20 cellular contexts compared by ENCODE assay signal in the genomic region with DNA sequence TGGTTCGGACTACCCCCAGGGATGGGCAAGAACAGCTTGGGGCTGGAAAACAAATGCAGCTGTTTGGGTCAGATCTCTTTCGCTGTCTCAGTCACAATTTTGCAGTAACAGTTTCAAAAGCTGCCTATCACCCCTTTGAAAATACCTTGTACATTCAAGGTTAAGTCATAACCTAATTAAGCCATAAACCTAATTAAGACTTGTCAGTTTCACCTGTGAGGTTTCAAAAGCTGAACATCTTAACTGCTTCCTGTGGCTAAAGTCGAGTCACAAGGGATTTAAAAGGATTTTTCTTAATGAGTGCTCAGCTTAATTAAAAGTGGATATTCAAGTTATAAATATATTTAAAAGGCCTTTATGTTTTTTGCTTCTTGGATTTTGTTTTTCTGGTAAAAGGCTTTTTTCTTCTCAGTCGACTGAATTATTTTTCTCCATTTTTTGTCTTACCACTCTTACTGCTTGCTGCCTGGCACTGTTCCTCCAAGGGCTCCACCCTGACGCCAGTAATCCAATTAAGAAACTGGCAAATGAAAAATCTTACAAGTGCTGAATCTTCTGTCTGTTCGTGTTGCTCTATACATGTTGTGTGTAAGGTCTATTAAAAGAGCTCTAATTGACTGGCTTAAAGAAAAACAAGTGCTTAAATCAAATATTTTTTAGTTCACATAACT.
"Had no signal": no experiment of that assay in that cellular context is flagged by ENCODE, and none has a peak within 500 bp of the region (broad histone marks: within the 10 kb centered on the region; RNA-seq: fewer than 3 reads in every experiment).

No MANE protein-coding gene starts in this region.

- H3K27ac Mint-ChIP-seq: activated B cell treated with CpG ODN at 0.5 μM for 24 hours; activated CD4-positive, alpha-beta memory T cell treated with anti-CD3 and anti-CD28 coated beads for 36 hours; activated naive CD8-positive, alpha-beta T cell; dendritic cell treated with granulocyte-macrophage colony-stimulating factor and Interleukin-4, amounts not matched to agents 40 ng/mL and 50 ng/mL, for 4 days; stimulated activated naive B cell treated with anti-CD40 and anti-IgM and Interleukin-4, amounts not matched to agents 10 μg/mL and 1 μg/mL and 100 μg/mL, for 72 hours had no signal

- H3K27ac ChIP-seq: left lung, sigmoid colon, spleen, thyroid gland had no signal

- DNase-seq: activated B cell treated with CpG ODN at 0.5 μM for 24 hours; activated CD4-positive, alpha-beta memory T cell treated with anti-CD3 and anti-CD28 coated beads for 36 hours; activated CD4-positive, alpha-beta T cell treated with anti-CD3 and anti-CD28 coated beads for 4 hours; amniotic stem cell; effector memory CD4-positive, alpha-beta T cell; foreskin melanocyte; glutamatergic neuron; hippocampal formation; kidney; left lung; midbrain; nucleus accumbens; sigmoid colon; spleen; stimulated activated naive B cell treated with anti-CD40 and anti-IgM and Interleukin-4, amounts not matched to agents 10 μg/mL and 1 μg/mL and 100 μg/mL, for 72 hours; T-helper 2 cell; thyroid gland had no signal

- H3K4me3 Mint-ChIP-seq: activated B cell treated with CpG ODN at 0.5 μM for 24 hours; activated CD4-positive, alpha-beta memory T cell treated with anti-CD3 and anti-CD28 coated beads for 36 hours; activated naive CD8-positive, alpha-beta T cell; dendritic cell treated with granulocyte-macrophage colony-stimulating factor and Interleukin-4, amounts not matched to agents 40 ng/mL and 50 ng/mL, for 4 days; nephron; stimulated activated naive B cell treated with anti-CD40 and anti-IgM and Interleukin-4, amounts not matched to agents 10 μg/mL and 1 μg/mL and 100 μg/mL, for 72 hours had no signal

- H3K36me3 Mint-ChIP-seq: activated CD4-positive, alpha-beta memory T cell treated with anti-CD3 and anti-CD28 coated beads for 36 hours; activated naive CD8-positive, alpha-beta T cell; stimulated activated naive B cell treated with anti-CD40 and anti-IgM and Interleukin-4, amounts not matched to agents 10 μg/mL and 1 μg/mL and 100 μg/mL, for 72 hours had no signal

- FAIRE-seq: kidney had no signal

- H3K27me3 ChIP-seq: thyroid gland had no signal

- ATAC-seq: left lung; stimulated activated naive B cell treated with anti-CD40 and anti-IgM and Interleukin-4, amounts not matched to agents 10 μg/mL and 1 μg/mL and 100 μg/mL, for 72 hours had no signal

- H3K9me3 ChIP-seq: left lung, sigmoid colon, spleen, thyroid gland had no signal

- H3K4me3 ChIP-seq: left lung, sigmoid colon, spleen, thyroid gland had no signal

- H3K4me1 ChIP-seq: left lung had no signal

- H3K9me3 Mint-ChIP-seq: activated B cell treated with CpG ODN at 0.5 μM for 24 hours; dendritic cell treated with granulocyte-macrophage colony-stimulating factor and Interleukin-4, amounts not matched to agents 40 ng/mL and 50 ng/mL, for 4 days; stimulated activated naive B cell treated with anti-CD40 and anti-IgM and Interleukin-4, amounts not matched to agents 10 μg/mL and 1 μg/mL and 100 μg/mL, for 72 hours had no signal

- H3K36me3 ChIP-seq: left lung, sigmoid colon, spleen, thyroid gland had no signal
